ENCODE assay signal across 8 cellular contexts in genomic region chr17:83051423-83052240, GRCh38. TPM values are rescaled to one million over a fixed set of nuclear protein-coding genes. Genes with fewer than 3 reads are reported as not detected.
DNase-seq lines count a peak whose midpoint lies in the region; ATAC-seq, FAIRE-seq and TF ChIP-seq lines count a peak whose summit lies in the region.

No MANE protein-coding gene starts in this region.

- peaks cover 2% of the 10 kb centered on the region for H3K36me3 Mint-ChIP-seq in endothelial cell (ENCODE audit: low read depth, unreplicated experiment)

- H3K4me3 ChIP-seq in NT2/D1 (ENCODE audit: insufficient read length, low read depth), result peak overlapping the region; percentile 89

- no peaks in the 10 kb centered on the region for H3K9me3 Mint-ChIP-seq in endothelial cell (ENCODE audit: unreplicated experiment)

- peaks cover 11% of the 10 kb centered on the region for H3K36me3 ChIP-seq in NT2/D1 (ENCODE audit: insufficient read depth, insufficient read length, low read length)

- ATAC-seq in GM21367 (IDR thresholded peaks at IDR 0.05; ENCODE audit: unreplicated experiment), result peak; percentile 82

- no peak for TF ChIP-seq CTCF in endothelial cell (IDR thresholded peaks at IDR 0.05; ENCODE audit: unreplicated experiment)

- peak overlapping the region; percentile 86 for H3K9ac ChIP-seq in NT2/D1 (ENCODE audit: insufficient read length, low read depth)

- peak; percentile 97 for FAIRE-seq in HTR-8/SVneo (lab: Jason Lieb, UNC)

- peaks cover 5% of the 10 kb centered on the region; the same call in 1 of the 2 replicates for H3K9me3 ChIP-seq in NT2/D1 (ENCODE audit: insufficient read depth, low read length)

- H3K4me1 ChIP-seq in NT2/D1 (ENCODE audit: insufficient read depth, insufficient read length), result peaks cover 16% of the 10 kb centered on the region

- no peaks in the 10 kb centered on the region for H3K27me3 ChIP-seq in NT2/D1 (ENCODE audit: insufficient read depth, insufficient read length)

- H3K27me3 Mint-ChIP-seq in endothelial cell (ENCODE audit: unreplicated experiment), result peaks cover 7% of the 10 kb centered on the region

- no peak overlapping the region for H3K27ac Mint-ChIP-seq in endothelial cell (ENCODE audit: unreplicated experiment)

- peak overlapping the region; percentile 90 for H3K4me3 Mint-ChIP-seq in endothelial cell (ENCODE audit: unreplicated experiment)

- DNase-seq in COR-L47 (lab: John Stamatoyannopoulos, UW), result peak; percentile 96
- DNase-seq in HTR-8/SVneo (ENCODE audit: insufficient read length, low spot score), result peak; percentile 98
- DNase-seq in NT2/D1 (ENCODE audit: low read depth, low spot score), result peak; percentile 87
- DNase-seq in activated CD8-positive, alpha-beta memory T cell treated with anti-CD3 and anti-CD28 coated beads, Interleukin-2, amount 50 U/mL, for 4 hours, result peak; percentile 97
- peak; percentile 97 for DNase-seq in endothelial cell (ENCODE audit: low spot score)
- peak; percentile 98 for DNase-seq in midbrain (lab: John Stamatoyannopoulos, UW)
- peak; percentile 98 for DNase-seq in stimulated activated CD8-positive, alpha-beta memory T cell treated with anti-CD3 and anti-CD28 coated beads, Interleukin-15, amount 100 ng/mL, for 48 hours (ENCODE audit: low read depth in 2 of 2)

- H3K4me1 Mint-ChIP-seq in endothelial cell (ENCODE audit: unreplicated experiment), result peaks cover 7% of the 10 kb centered on the region

RNA-seq across cellular contexts. Expression of gene METRNL, which starts 27.8 kb away (rescaled TPM):
- total RNA-seq in endothelial cell (ENCODE audit: unreplicated experiment), result 5.3 TPM

Comparison
In these comparisons a context has a peak if more than half of its experiments do, and no peak if none do; other contexts are left out.
1. Peak in every context shown above with its lines: DNase-seq, ATAC-seq and H3K4me3 ChIP-seq.